ENCODE assay signal across 2 cellular contexts in genomic region chr15:66816201-66816600, GRCh38.
TF ChIP-seq lines count a peak whose summit lies in the region.

No MANE protein-coding gene starts in this region.

TF ChIP-seq in IMR-90, 13 proteins besides CTCF, POLR2A, EP300 and RAD21:
- TF ChIP-seq BHLHE40 (IDR thresholded peaks at IDR 0.05; ENCODE audit: low read depth, low read length) (no peak), FOS (IDR thresholded peaks at IDR 0.05; ENCODE audit: low read depth, low read length) (no peak), NFE2L2 (IDR thresholded peaks at IDR 0.05; ENCODE audit: low read depth, low read length) (no peak), MAZ (IDR thresholded peaks at IDR 0.05; ENCODE audit: borderline replicate concordance, low read depth, low read length) (no peak), ELK1 (IDR thresholded peaks at IDR 0.05; ENCODE audit: borderline replicate concordance, low read depth, low read length) (no peak), MXI1 (IDR thresholded peaks at IDR 0.05; ENCODE audit: borderline replicate concordance, low read depth, low read length) (no peak), SMC3 (IDR thresholded peaks at IDR 0.05; ENCODE audit: low read depth, low read length) (no peak), MAFK (IDR thresholded peaks at IDR 0.05; ENCODE audit: low read depth, low read length) (no peak), USF2 (IDR thresholded peaks at IDR 0.05; ENCODE audit: low read depth, low read length) (no peak), CHD1 (IDR thresholded peaks at IDR 0.05; ENCODE audit: low read depth, low read length) (no peak), RFX5 (IDR thresholded peaks at IDR 0.05; ENCODE audit: low read depth, low read length) (no peak), CEBPB (IDR thresholded peaks at IDR 0.05; ENCODE audit: low read depth, low read length) (no peak), RCOR1 (IDR thresholded peaks at IDR 0.05; ENCODE audit: insufficient replicate concordance, low read length) (no peak)
TF ChIP-seq in IMR-90: peak in this region for 0.

TF ChIP-seq in K562, 482 proteins besides CTCF, POLR2A, EP300 and RAD21:
- TF ChIP-seq BCOR (IDR thresholded peaks at IDR 0.05) = 0 out of 2 replicates have a peak, but pooled peaks have one; percentile 47
- peak; percentile 72 for TF ChIP-seq ZFP36 (IDR thresholded peaks at IDR 0.05; ENCODE audit: low read depth, low read length, partially characterized antibody)
- TF ChIP-seq MLLT1 (IDR thresholded peaks at IDR 0.05) = no peak
- no peak for TF ChIP-seq TCF3 (CRISPR knock-in tag; IDR thresholded peaks at IDR 0.05)
- TF ChIP-seq KDM1A (IDR thresholded peaks at IDR 0.05) = 0 out of 4 replicates have a peak, but pooled peaks of 1 of the 2 experiments have one; percentile 19
- no peak for TF ChIP-seq HIVEP1 (CRISPR knock-in tag; IDR thresholded peaks at IDR 0.05)
- TF ChIP-seq RBM25 (IDR thresholded peaks at IDR 0.05; ENCODE audit: low read depth, low read length, severe bottlenecking) = peak; percentile 74
- no peak for TF ChIP-seq DIDO1 (tag; IDR thresholded peaks at IDR 0.05; ENCODE audit: low read depth)
- no peak for TF ChIP-seq ZNF57 (CRISPR knock-in tag; IDR thresholded peaks at IDR 0.05)
- no peak for TF ChIP-seq SP1 (CRISPR knock-in tag; IDR thresholded peaks at IDR 0.05)
- TF ChIP-seq CREB5 (CRISPR knock-in tag; IDR thresholded peaks at IDR 0.05) = no peak
- no peak for TF ChIP-seq ZNF217 (CRISPR knock-in tag; IDR thresholded peaks at IDR 0.05)
- TF ChIP-seq SNAPC5 (CRISPR knock-in tag; IDR thresholded peaks at IDR 0.05) = no peak
- no peak for TF ChIP-seq E2F1 (CRISPR knock-in tag; IDR thresholded peaks at IDR 0.05)
- no peak for TF ChIP-seq FOXO4 (CRISPR knock-in tag; IDR thresholded peaks at IDR 0.05)
TF ChIP-seq in K562: peak in this region for 4.
